Comparison of ENCODE assay signal across 8 cellular contexts in genomic region chr3:124791639-124792111, GRCh38.
A peak's percentile ranks its signal among the peaks of the same experiment; 100 is the strongest.
DNase-seq lines count a peak whose midpoint lies in the region; ATAC-seq, FAIRE-seq and TF ChIP-seq lines count a peak whose summit lies in the region.
"Had no signal": no experiment of that assay in that cellular context is flagged by ENCODE, and none has a peak within 500 bp of the region (broad histone marks: within the 10 kb centered on the region; RNA-seq: fewer than 3 reads in every experiment).

No MANE protein-coding gene starts in this region.

- no peak overlapping the region for H3K4me3 Mint-ChIP-seq in CD8-positive, alpha-beta T cell

- SMC1A ChIA-PET in GM12878 (lab: Charles Lee; ENCODE audit: uncharacterized antibody, unreplicated experiment), result interaction anchor here (0.8 to 2.1 kb wide), 4 partner anchors 9 to 109 kb away, joined by 3 to 6 read pairs (median 4); no protein-coding TSS in a partner anchor

- H3K9me3 ChIP-seq in GM12878 (replicated peaks; ENCODE audit: control insufficient read depth, insufficient read depth, low read length) (no peaks in the 10 kb centered on the region), thoracic aorta (no peaks in the 10 kb centered on the region)
- no peaks in the 10 kb centered on the region for H3K9me3 ChIP-seq in CD8-positive, alpha-beta T cell (ENCODE audit: low read length)

- WGBS in GM12878 (ENCODE audit: insufficient coverage, insufficient replicate concordance, low lambda C conversion rate, missing lambda C conversion rate), result 21% methylated on average over 8 of the region's 8 CpGs

- TF ChIP-seq RAD21 in GM12878 (IDR thresholded peaks at IDR 0.05; ENCODE audit: insufficient read depth, low read depth, low read length), result no peak

- TF ChIP-seq EP300 in GM12878 (IDR thresholded peaks at IDR 0.05; ENCODE audit: borderline replicate concordance in 1 of 2, control insufficient read depth in 1 of 2, low read depth in 2 of 2, low read length in 2 of 2), result no peak

- CTCF ChIA-PET in GM12878 (lab: Yijun Ruan, JAX), result interaction anchor here (1.5 to 2.0 kb wide), 2 partner anchors 31 to 109 kb away, joined by 7 to 13 read pairs; no protein-coding TSS in a partner anchor
- CTCF ChIA-PET in CD8-positive, alpha-beta T cell (lab: Charles Lee), result no interaction called here

- POLR2A ChIA-PET in GM12878 (lab: Charles Lee), result no interaction called here
- POLR2A ChIA-PET in CD8-positive, alpha-beta T cell (lab: Charles Lee), result no interaction called here

- RAD21 ChIA-PET in GM12878 (lab: Charles Lee; ENCODE audit: unreplicated experiment), result interaction anchor here (0.9 kb wide), 1 partner anchor 43 kb away, joined by 4 read pairs; no protein-coding TSS in a partner anchor

- H4K20me1 ChIP-seq in GM12878 (ENCODE audit: control insufficient read depth, insufficient read depth), result no peaks in the 10 kb centered on the region

- H3K4me3 ChIP-seq in GM12878, result no peak overlapping the region
- peak overlapping the region; percentile 28 for H3K4me3 ChIP-seq in thoracic aorta
- H3K4me3 ChIP-seq in CD8-positive, alpha-beta T cell (ENCODE audit: low read depth, low read length), result no peak overlapping the region

- H3K36me3 ChIP-seq in GM12878 (ENCODE audit: control insufficient read depth in 2 of 2, insufficient read depth in 2 of 2, low read length in 1 of 2) (no peaks in the 10 kb centered on the region), thoracic aorta (peaks cover 28% of the 10 kb centered on the region)
- H3K36me3 ChIP-seq in CD8-positive, alpha-beta T cell (ENCODE audit: insufficient read depth, low read length), result no peaks in the 10 kb centered on the region

- no peaks in the 10 kb centered on the region for H3K4me1 Mint-ChIP-seq in CD8-positive, alpha-beta T cell (ENCODE audit: low read depth)

- no peaks in the 10 kb centered on the region for H3K36me3 Mint-ChIP-seq in CD8-positive, alpha-beta T cell

- no peaks in the 10 kb centered on the region for H3K27me3 ChIP-seq in GM12878 (replicated peaks in 1 of 2; ENCODE audit: control insufficient read depth in 2 of 2, insufficient read depth in 2 of 2, low read length in 1 of 2)
- H3K27me3 ChIP-seq in thoracic aorta (replicated peaks; ENCODE audit: insufficient read depth), result no peaks in the 10 kb centered on the region
- no peaks in the 10 kb centered on the region for H3K27me3 ChIP-seq in CD8-positive, alpha-beta T cell (ENCODE audit: insufficient read depth, low read length)

- H3K27me3 Mint-ChIP-seq in CD8-positive, alpha-beta T cell (ENCODE audit: low read depth), result peaks cover 3% of the 10 kb centered on the region

- peak; percentile 93 for DNase-seq in HT1080 (ENCODE audit: low read depth)
- DNase-seq in GM12878 (ENCODE audit: low read depth, low spot score), result no peak
- peak; percentile 19 for DNase-seq in kidney glomerular epithelial cell (lab: John Stamatoyannopoulos, UW)
- no peak for DNase-seq in thoracic aorta (ENCODE audit: low spot score)
- no peak for DNase-seq in NCI-H2029 (lab: John Stamatoyannopoulos, UW)
- DNase-seq in activated CD8-positive, alpha-beta memory T cell treated with anti-CD3 and anti-CD28 coated beads, Interleukin-2, amount 50 U/mL, for 48 hours, result no peak
- DNase-seq in CD8-positive, alpha-beta T cell, result no peak
- DNase-seq: stimulated activated CD4-positive, alpha-beta T cell treated with anti-CD3 and anti-CD28 coated beads, Interleukin-4, amount 100 ng/mL, for 24 hours had no signal

- ATAC-seq in GM12878, result peak; percentile 36; the same call in 2 of the 3 replicates
- peak; percentile 68 for ATAC-seq in thoracic aorta (ENCODE audit: insufficient number of reproducible peaks, low FRiP score, low read depth)
- no peak for ATAC-seq in CD8-positive, alpha-beta T cell

- H3K4me1 ChIP-seq in GM12878 (ENCODE audit: control insufficient read depth, insufficient read depth, low read length), result no peaks in the 10 kb centered on the region
- H3K4me1 ChIP-seq in thoracic aorta (ENCODE audit: control insufficient read depth in 1 of 2, low read depth in 2 of 2), result peaks cover 27 to 68% of the 10 kb centered on the region in 2 donors
- no peaks in the 10 kb centered on the region for H3K4me1 ChIP-seq in CD8-positive, alpha-beta T cell (ENCODE audit: insufficient read depth, low read length)

- intact Hi-C loops in GM12878 (cut with micrococcal nuclease; ENCODE audit: unreplicated experiment), result no loop called here
- intact Hi-C loops in CD8-positive, alpha-beta T cell (cut with DNase I, micrococcal nuclease), result no loop called here

- TF ChIP-seq CTCF in GM12878 (IDR thresholded peaks at IDR 0.05 in 2 of 3, conservative IDR thresholded peaks at IDR 0.05 in 1 of 3; ENCODE audit: control insufficient read depth in 2 of 3, extremely low read depth in 1 of 3, insufficient read depth in 1 of 3, low read depth in 3 of 3, low read length in 3 of 3) (no peak), thoracic aorta (IDR thresholded peaks at IDR 0.05) (no peak)
- no peak for TF ChIP-seq CTCF in CD8-positive, alpha-beta T cell (IDR thresholded peaks at IDR 0.05)

- H3K9ac ChIP-seq in GM12878 (ENCODE audit: control insufficient read depth, insufficient read depth, low read length), result no peak overlapping the region

- H3K4me2 ChIP-seq in GM12878 (ENCODE audit: control insufficient read depth, insufficient read depth), result no peak overlapping the region

- in situ Hi-C loops in GM12878 (cut with MboI), result no loop called here

- peak overlapping the region; percentile 24; the same call in 1 of the 2 replicates for H2AFZ ChIP-seq in GM12878 (ENCODE audit: control insufficient read depth, low read depth, low read length)

- no peak for TF ChIP-seq POLR2A in GM12878 (IDR thresholded peaks at IDR 0.05; ENCODE audit: low read depth, low read length)

- no TSS peak for BruUV-seq in GM12878 (replicated peaks; lab: Mats Ljungman, UMichigan)

- no peak for FAIRE-seq in GM12878 (lab: Jason Lieb, UNC)

- no peaks in the 10 kb centered on the region for H3K9me3 Mint-ChIP-seq in CD8-positive, alpha-beta T cell

- H3K27ac ChIP-seq in GM12878 (ENCODE audit: control insufficient read depth, insufficient read depth) (no peak overlapping the region), thoracic aorta (peak overlapping the region; percentile 75 to 81)
- no peak overlapping the region for H3K27ac ChIP-seq in CD8-positive, alpha-beta T cell (ENCODE audit: low read depth, low read length)

- no peak overlapping the region for H3K27ac Mint-ChIP-seq in CD8-positive, alpha-beta T cell

- no peaks in the 10 kb centered on the region for H3K79me2 ChIP-seq in GM12878 (ENCODE audit: control insufficient read depth, insufficient read depth, low read length)

TF ChIP-seq in GM12878, 131 proteins besides CTCF, POLR2A, EP300 and RAD21:
- TF ChIP-seq ZNF217 (IDR thresholded peaks at IDR 0.05) (no peak), TARDBP (IDR thresholded peaks at IDR 0.05; ENCODE audit: borderline replicate concordance) (no peak), IKZF1 (conservative IDR thresholded peaks at IDR 0.05) (no peak), USF2 (IDR thresholded peaks at IDR 0.05; ENCODE audit: borderline replicate concordance, low read depth, low read length) (no peak), DPF2 (IDR thresholded peaks at IDR 0.05) (no peak), SREBF1 (IDR thresholded peaks at IDR 0.05; ENCODE audit: low read length) (no peak), EZH2 (IDR thresholded peaks at IDR 0.05; ENCODE audit: borderline replicate concordance, control insufficient read depth, low read depth, low read length) (no peak), RELA (IDR thresholded peaks at IDR 0.05; ENCODE audit: borderline replicate concordance, partially characterized antibody) (no peak), KAT2A (conservative IDR thresholded peaks at IDR 0.05; ENCODE audit: control insufficient read depth, low read depth, low read length) (no peak), CHD4 (IDR thresholded peaks at IDR 0.05) (no peak), FOXM1 (IDR thresholded peaks at IDR 0.05; ENCODE audit: low read depth, low read length) (no peak), ZSCAN29 (IDR thresholded peaks at IDR 0.05) (no peak), BMI1 (IDR thresholded peaks at IDR 0.05; ENCODE audit: borderline replicate concordance) (no peak)

Comparison
In these comparisons a context has a peak if more than half of its experiments do, and no peak if none do; other contexts are left out.
1. DNase-seq: peak in HT1080 (single experiment) and kidney glomerular epithelial cell (single experiment); none in GM12878 (single experiment), thoracic aorta (single experiment), NCI-H2029 (single experiment), activated CD8-positive, alpha-beta memory T cell treated with anti-CD3 and anti-CD28 coated beads, Interleukin-2, amount 50 U/mL, for 48 hours (single experiment) and CD8-positive, alpha-beta T cell (0 of 7).
2. H3K27ac ChIP-seq: peak in thoracic aorta (2 of 2); none in GM12878 (single experiment) and CD8-positive, alpha-beta T cell (single experiment).